In genomic region chr6:150336299-150336698, GRCh38 we compare ENCODE assay signal across 11 cellular contexts. TPM values are rescaled to one million over a fixed set of nuclear protein-coding genes. Genes with fewer than 3 reads are reported as not detected.
DNase-seq lines count a peak whose midpoint lies in the region; ATAC-seq and TF ChIP-seq lines count a peak whose summit lies in the region.
"Had no signal": no experiment of that assay in that cellular context is flagged by ENCODE, and none has a peak within 500 bp of the region (broad histone marks: within the 10 kb centered on the region; RNA-seq: fewer than 3 reads in every experiment).

No MANE protein-coding gene starts in this region.

- no peak overlapping the region for H3K4me3 ChIP-seq in choroid plexus epithelial cell (ENCODE audit: low read depth, low read length)

- intact Hi-C loops in activated CD8-positive, alpha-beta T cell treated with anti-CD3 and anti-CD28 coated beads for 36 hours (cut with micrococcal nuclease): no loop called here

- peaks cover 12% of the 10 kb centered on the region for H3K27me3 Mint-ChIP-seq in activated CD8-positive, alpha-beta T cell treated with anti-CD3 and anti-CD28 coated beads for 36 hours
- peaks cover 4% of the 10 kb centered on the region for H3K27me3 Mint-ChIP-seq in activated CD8-positive, alpha-beta T cell treated with anti-CD3 and anti-CD28 coated beads, Interleukin-2, amount 10 ng/mL, durations not matched to agents 7 days and 5 days (ENCODE audit: low read depth)

- CTCF ChIA-PET in activated CD8-positive, alpha-beta T cell treated with anti-CD3 and anti-CD28 coated beads for 36 hours (lab: Charles Lee): interaction anchor here (1.3 to 2.3 kb wide), 3 partner anchors 60 to 256 kb away, joined by 4 to 22 read pairs (median 4); no protein-coding TSS in a partner anchor
- CTCF ChIA-PET in activated CD8-positive, alpha-beta T cell treated with anti-CD3 and anti-CD28 coated beads, Interleukin-2, amount 10 ng/mL, durations not matched to agents 7 days and 5 days (lab: Charles Lee): interaction anchor here (1.4 to 2.3 kb wide), 2 partner anchors 28 to 256 kb away, joined by 3 to 12 read pairs; no protein-coding TSS in a partner anchor

- peak; percentile 34 for ATAC-seq in activated CD8-positive, alpha-beta T cell treated with anti-CD3 and anti-CD28 coated beads for 36 hours
- ATAC-seq in activated CD8-positive, alpha-beta T cell treated with anti-CD3 and anti-CD28 coated beads, Interleukin-2, amount 10 ng/mL, durations not matched to agents 7 days and 5 days: no peak
- ATAC-seq in stimulated activated effector memory CD8-positive, alpha-beta T cell treated with anti-CD3 and anti-CD28 coated beads, Interleukin-12 subunit alpha, Interleukin-12 subunit beta, amount 100 ng/mL, for 72 hours: peak; percentile 92
- no peak for ATAC-seq in HG03097 (IDR thresholded peaks at IDR 0.05; ENCODE audit: low FRiP score, unreplicated experiment)

- no peaks in the 10 kb centered on the region for H3K4me1 Mint-ChIP-seq in activated CD8-positive, alpha-beta T cell treated with anti-CD3 and anti-CD28 coated beads for 36 hours (ENCODE audit: low read depth)
- H3K4me1 Mint-ChIP-seq in activated CD8-positive, alpha-beta T cell treated with anti-CD3 and anti-CD28 coated beads, Interleukin-2, amount 10 ng/mL, durations not matched to agents 7 days and 5 days (ENCODE audit: low read depth): no peaks in the 10 kb centered on the region
- H3K4me1 Mint-ChIP-seq in stimulated activated effector memory CD8-positive, alpha-beta T cell treated with anti-CD3 and anti-CD28 coated beads, Interleukin-12 subunit alpha, Interleukin-12 subunit beta, amount 100 ng/mL, for 72 hours: no peaks in the 10 kb centered on the region
- H3K4me1 Mint-ChIP-seq: CD4-positive, CD25-positive, alpha-beta regulatory T cell had no signal

- no peak overlapping the region for H3K27ac Mint-ChIP-seq in activated CD8-positive, alpha-beta T cell treated with anti-CD3 and anti-CD28 coated beads for 36 hours
- no peak overlapping the region for H3K27ac Mint-ChIP-seq in activated CD8-positive, alpha-beta T cell treated with anti-CD3 and anti-CD28 coated beads, Interleukin-2, amount 10 ng/mL, durations not matched to agents 7 days and 5 days
- no peak overlapping the region for H3K27ac Mint-ChIP-seq in stimulated activated effector memory CD8-positive, alpha-beta T cell treated with anti-CD3 and anti-CD28 coated beads, Interleukin-12 subunit alpha, Interleukin-12 subunit beta, amount 100 ng/mL, for 72 hours
- H3K27ac Mint-ChIP-seq: CD4-positive, CD25-positive, alpha-beta regulatory T cell had no signal

- no peak for DNase-seq in activated CD8-positive, alpha-beta T cell treated with anti-CD3 and anti-CD28 coated beads for 36 hours
- DNase-seq in activated CD8-positive, alpha-beta T cell treated with anti-CD3 and anti-CD28 coated beads, Interleukin-2, amount 10 ng/mL, durations not matched to agents 7 days and 5 days: no peak
- peak; percentile 20 for DNase-seq in choroid plexus epithelial cell (ENCODE audit: low read depth)
- DNase-seq in stimulated activated effector memory CD8-positive, alpha-beta T cell treated with anti-CD3 and anti-CD28 coated beads, Interleukin-12 subunit alpha, Interleukin-12 subunit beta, amount 100 ng/mL, for 72 hours (ENCODE audit: low spot score in 2 of 2): peak in 1 of 2 donors; percentile 55
- no peak for DNase-seq in HuH-7 (ENCODE audit: low spot score)
- DNase-seq in NCI-H2081 treated with DMSO at 0.1 percent for 48 hours (lab: John Stamatoyannopoulos, UW): no peak
- DNase-seq: amygdala; CD4-positive, CD25-positive, alpha-beta regulatory T cell; NCI-H446 treated with DMSO at 0.1 percent for 48 hours had no signal

- no peaks in the 10 kb centered on the region for H3K36me3 Mint-ChIP-seq in activated CD8-positive, alpha-beta T cell treated with anti-CD3 and anti-CD28 coated beads for 36 hours (ENCODE audit: low read depth)
- no peaks in the 10 kb centered on the region for H3K36me3 Mint-ChIP-seq in activated CD8-positive, alpha-beta T cell treated with anti-CD3 and anti-CD28 coated beads, Interleukin-2, amount 10 ng/mL, durations not matched to agents 7 days and 5 days (ENCODE audit: low read depth)
- H3K36me3 Mint-ChIP-seq in stimulated activated effector memory CD8-positive, alpha-beta T cell treated with anti-CD3 and anti-CD28 coated beads, Interleukin-12 subunit alpha, Interleukin-12 subunit beta, amount 100 ng/mL, for 72 hours: no peaks in the 10 kb centered on the region
- H3K36me3 Mint-ChIP-seq: CD4-positive, CD25-positive, alpha-beta regulatory T cell had no signal

- peak; percentile 79 for TF ChIP-seq EP300 in Ishikawa (IDR thresholded peaks at IDR 0.05; ENCODE audit: borderline replicate concordance)

- POLR2A ChIA-PET in activated CD8-positive, alpha-beta T cell treated with anti-CD3 and anti-CD28 coated beads for 36 hours (lab: Charles Lee): no interaction called here
- POLR2A ChIA-PET in activated CD8-positive, alpha-beta T cell treated with anti-CD3 and anti-CD28 coated beads, Interleukin-2, amount 10 ng/mL, durations not matched to agents 7 days and 5 days (lab: Charles Lee): no interaction called here

- TF ChIP-seq RAD21 in Ishikawa (IDR thresholded peaks at IDR 0.05; ENCODE audit: low read depth): no peak

- H3K4me3 Mint-ChIP-seq in activated CD8-positive, alpha-beta T cell treated with anti-CD3 and anti-CD28 coated beads for 36 hours: no peak overlapping the region
- no peak overlapping the region for H3K4me3 Mint-ChIP-seq in activated CD8-positive, alpha-beta T cell treated with anti-CD3 and anti-CD28 coated beads, Interleukin-2, amount 10 ng/mL, durations not matched to agents 7 days and 5 days
- H3K4me3 Mint-ChIP-seq in stimulated activated effector memory CD8-positive, alpha-beta T cell treated with anti-CD3 and anti-CD28 coated beads, Interleukin-12 subunit alpha, Interleukin-12 subunit beta, amount 100 ng/mL, for 72 hours: no peak overlapping the region
- H3K4me3 Mint-ChIP-seq: CD4-positive, CD25-positive, alpha-beta regulatory T cell had no signal

- H3K9me3 Mint-ChIP-seq in activated CD8-positive, alpha-beta T cell treated with anti-CD3 and anti-CD28 coated beads for 36 hours: no peaks in the 10 kb centered on the region
- H3K9me3 Mint-ChIP-seq in activated CD8-positive, alpha-beta T cell treated with anti-CD3 and anti-CD28 coated beads, Interleukin-2, amount 10 ng/mL, durations not matched to agents 7 days and 5 days (ENCODE audit: insufficient read depth): no peaks in the 10 kb centered on the region
- no peaks in the 10 kb centered on the region for H3K9me3 Mint-ChIP-seq in stimulated activated effector memory CD8-positive, alpha-beta T cell treated with anti-CD3 and anti-CD28 coated beads, Interleukin-12 subunit alpha, Interleukin-12 subunit beta, amount 100 ng/mL, for 72 hours

- no peak for TF ChIP-seq CTCF in activated CD8-positive, alpha-beta T cell treated with anti-CD3 and anti-CD28 coated beads for 36 hours (IDR thresholded peaks at IDR 0.05)
- TF ChIP-seq CTCF in choroid plexus epithelial cell (conservative IDR thresholded peaks at IDR 0.05; ENCODE audit: low read depth, low read length): no peak

TF ChIP-seq in Ishikawa, 13 proteins besides CTCF, POLR2A, EP300 and RAD21 (continues in another document):
- TF ChIP-seq NFIC (IDR thresholded peaks at IDR 0.05) (peak; percentile 78), ZBTB7A (IDR thresholded peaks at IDR 0.05; ENCODE audit: low read depth) (no peak), CEBPB (IDR thresholded peaks at IDR 0.05) (no peak), MAX (IDR thresholded peaks at IDR 0.05) (peak; percentile 47; the same call in 1 of the 2 replicates), TCF12 (IDR thresholded peaks at IDR 0.05; ENCODE audit: low read depth) (peak; percentile 79), TEAD4 (IDR thresholded peaks at IDR 0.05) (no peak; the same call in none of the 2 replicates), REST (IDR thresholded peaks at IDR 0.05; ENCODE audit: low read depth) (no peak), EGR1 (IDR thresholded peaks at IDR 0.05) (no peak), USF1 (IDR thresholded peaks at IDR 0.05) (no peak), FOXM1 (IDR thresholded peaks at IDR 0.05; ENCODE audit: borderline replicate concordance, low read depth) (0 out of 2 replicates have a peak, but pooled peaks have one; percentile 40)

RNA-seq across cellular contexts. Expression of gene IYD, which starts 32.5 kb away (rescaled TPM):
- total RNA-seq in activated CD8-positive, alpha-beta T cell treated with anti-CD3 and anti-CD28 coated beads for 36 hours: not detected
- total RNA-seq in activated CD8-positive, alpha-beta T cell treated with anti-CD3 and anti-CD28 coated beads, Interleukin-2, amount 10 ng/mL, durations not matched to agents 7 days and 5 days: not detected
- total RNA-seq: CD4-positive, CD25-positive, alpha-beta regulatory T cell had no signal

Comparison
In these comparisons a context has a peak if more than half of its experiments do, and no peak if none do; other contexts are left out.
1. ATAC-seq: peak in activated CD8-positive, alpha-beta T cell treated with anti-CD3 and anti-CD28 coated beads for 36 hours (single experiment) and stimulated activated effector memory CD8-positive, alpha-beta T cell treated with anti-CD3 and anti-CD28 coated beads, Interleukin-12 subunit alpha, Interleukin-12 subunit beta, amount 100 ng/mL, for 72 hours (single experiment); none in activated CD8-positive, alpha-beta T cell treated with anti-CD3 and anti-CD28 coated beads, Interleukin-2, amount 10 ng/mL, durations not matched to agents 7 days and 5 days (single experiment) and HG03097 (single experiment).